ENCODE assay signal across 14 cellular contexts in the genomic region with DNA sequence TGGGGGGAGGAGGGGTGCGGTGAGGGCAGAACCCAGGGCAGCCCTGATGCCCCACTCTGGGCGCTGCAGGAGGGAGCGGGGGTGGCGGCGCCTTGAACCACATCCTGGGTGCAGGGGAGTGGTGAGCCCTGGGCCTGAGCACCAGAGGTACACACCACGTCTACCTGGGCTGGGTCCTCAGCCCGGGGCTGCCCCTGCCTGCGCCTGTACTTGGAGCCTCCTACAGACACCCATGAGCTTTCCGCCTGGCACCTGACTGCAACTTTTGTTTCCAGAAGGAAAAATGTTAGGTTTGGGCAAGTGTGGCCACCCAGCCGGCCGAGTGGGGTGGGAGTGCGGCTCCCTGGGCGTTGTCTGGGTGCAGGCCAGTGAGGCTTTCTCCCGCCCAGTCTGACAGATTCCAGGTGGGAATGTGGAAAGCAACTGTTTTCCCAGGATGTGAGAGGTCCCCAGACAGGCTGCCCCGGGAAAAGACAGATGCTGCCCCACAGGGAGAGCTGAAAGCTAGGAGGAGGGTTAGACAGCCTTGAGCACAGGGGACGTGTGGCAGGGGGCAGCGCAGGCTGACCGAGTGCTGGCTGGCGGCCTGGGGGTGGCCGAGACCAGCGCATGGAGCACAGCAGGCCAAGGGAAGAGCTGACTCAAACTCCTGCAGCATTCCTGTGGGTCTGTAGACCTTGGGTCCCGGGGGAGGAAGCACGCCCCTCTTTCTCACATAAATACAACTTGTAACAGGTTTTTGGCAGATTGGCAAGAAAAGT. TPM values are rescaled to one million over a fixed set of nuclear protein-coding genes. Genes with fewer than 3 reads are reported as not detected.
DNase-seq lines count a peak whose midpoint lies in the region; ATAC-seq and TF ChIP-seq lines count a peak whose summit lies in the region.
"Had no signal": no experiment of that assay in that cellular context is flagged by ENCODE, and none has a peak within 500 bp of the region (broad histone marks: within the 10 kb centered on the region; RNA-seq: fewer than 3 reads in every experiment).

No MANE protein-coding gene starts in this region.

- H3K36me3 ChIP-seq in right lobe of liver (no peaks in the 10 kb centered on the region), uterus (no peaks in the 10 kb centered on the region)

- no peak overlapping the region for H3K27ac ChIP-seq in right lobe of liver
- H3K27ac ChIP-seq in uterus = no peak overlapping the region

- no peak overlapping the region for H3K4me3 Mint-ChIP-seq in Calu3 (ENCODE audit: low read depth, unreplicated experiment)
- H3K4me3 Mint-ChIP-seq: central memory CD8-positive, alpha-beta T cell had no signal

- H3K27me3 Mint-ChIP-seq in Calu3 (ENCODE audit: unreplicated experiment) = no peaks in the 10 kb centered on the region
- H3K27me3 Mint-ChIP-seq: central memory CD8-positive, alpha-beta T cell had no signal

- no TSS peak for BruUV-seq in Calu3 (replicated peaks; lab: Mats Ljungman, UMichigan)

- H3K36me3 Mint-ChIP-seq in Calu3 (ENCODE audit: insufficient read depth, unreplicated experiment) = peaks cover 18% of the 10 kb centered on the region

- intact Hi-C loops in right lobe of liver (cut with DNase I) = no loop called here
- intact Hi-C loops in Calu3 (cut with micrococcal nuclease; ENCODE audit: unreplicated experiment) = no loop called here
- intact Hi-C loops in uterus (cut with DNase I; ENCODE audit: low total_unique reads) = no loop called here

- H3K9me3 Mint-ChIP-seq in Calu3 (ENCODE audit: low read depth, unreplicated experiment) = no peaks in the 10 kb centered on the region
- H3K9me3 Mint-ChIP-seq: central memory CD8-positive, alpha-beta T cell had no signal

- WGBS in right lobe of liver (ENCODE audit: insufficient coverage, low coverage, low lambda C conversion rate, missing lambda C conversion rate) = 80% methylated on average over 12 of the region's 23 CpGs

- H3K4me1 Mint-ChIP-seq in Calu3 (ENCODE audit: low read depth, unreplicated experiment) = peaks cover 18% of the 10 kb centered on the region

- H3K4me3 ChIP-seq in right lobe of liver = no peak overlapping the region
- no peak overlapping the region for H3K4me3 ChIP-seq in uterus

- TF ChIP-seq CTCF in right lobe of liver (IDR thresholded peaks at IDR 0.05) (no peak), Calu3 (IDR thresholded peaks at IDR 0.05; ENCODE audit: unreplicated experiment) (no peak), uterus (IDR thresholded peaks at IDR 0.05) (no peak)

- DNase-seq in 8988T = peak; percentile 13
- peak; percentile 47 for DNase-seq in ELF-1 (ENCODE audit: low read depth, low spot score)
- DNase-seq in amniotic epithelial cell (ENCODE audit: low read depth) = peak; percentile 91
- peak in 2 of 3 donors; percentile 10 to 36 for DNase-seq in right lobe of liver
- no peak for DNase-seq in NCI-H2196 treated with DMSO at 0.1 percent for 48 hours (lab: John Stamatoyannopoulos, UW; ENCODE audit: unreplicated experiment)
- DNase-seq in Calu3 = no peak
- no peak for DNase-seq in uterus
- DNase-seq: COR-L47; NCI-H146; stimulated activated CD4-positive, alpha-beta T cell treated with anti-CD3 and anti-CD28 coated beads, Interleukin-2, amount 100 ng/mL, for 24 hours had no signal

- H3K27me3 ChIP-seq in right lobe of liver = no peaks in the 10 kb centered on the region
- no peaks in the 10 kb centered on the region for H3K27me3 ChIP-seq in uterus

- TF ChIP-seq POLR2A in right lobe of liver (IDR thresholded peaks at IDR 0.05) = no peak
- TF ChIP-seq POLR2A in uterus (IDR thresholded peaks at IDR 0.05) = no peak

- no peak for ATAC-seq in right lobe of liver
- no peak for ATAC-seq in HG02571 (IDR thresholded peaks at IDR 0.05; ENCODE audit: unreplicated experiment)
- ATAC-seq: HCT116 had no signal

- CTCF ChIA-PET in Calu3 (lab: Charles Lee) = no interaction called here

- H3K9me3 ChIP-seq in right lobe of liver = no peaks in the 10 kb centered on the region
- no peaks in the 10 kb centered on the region for H3K9me3 ChIP-seq in uterus

- H3K4me1 ChIP-seq in right lobe of liver (peaks cover 0 to 5% (median 0%) of the 10 kb centered on the region in 4 donors), uterus (peaks cover 0 to 7% of the 10 kb centered on the region in 2 donors)

- H3K27ac Mint-ChIP-seq in Calu3 (ENCODE audit: unreplicated experiment) = no peak overlapping the region

RNA-seq across cellular contexts. Expression of a gene that starts 44.1 kb away (rescaled TPM):
- total RNA-seq in right lobe of liver (1 to 10 TPM; 1.4 to 3.2 (median 2.7) TPM), Calu3 (2022) (9.1 and 13.0 TPM in 2 replicates), uterus (10 to 100 TPM in 1 of 4 donors, 1 to 10 TPM in 2, under 1 TPM in 1; 0.59 to 12.2 (median 3.1) TPM)

RNA-seq across cellular contexts. Expression of a gene that starts 44.1 kb away (rescaled TPM):
- 1 to 10 TPM; 6.4 to 9.1 (median 6.6) TPM for total RNA-seq in right lobe of liver
- total RNA-seq in Calu3 (2022) = 26.2 and 28.7 TPM in 2 replicates
- total RNA-seq in uterus = 10 to 100 TPM in 3 of 4 donors, 1 to 10 TPM in 1; 6.8 to 24.3 (median 17.7) TPM

RNA-seq across cellular contexts. Expression of a gene that starts 50.0 kb away (rescaled TPM):
- total RNA-seq in right lobe of liver = under 1 TPM in 4 of 6 experiments, not detected in 2; 0.24 to 0.37 (median 0.30) TPM
- total RNA-seq in Calu3 (2022) = not detected in 2 replicates
- total RNA-seq in uterus = 10 to 100 TPM in 2 of 4 donors, 1 to 10 TPM in 2; 1.0 to 23.2 (median 5.8) TPM
- total RNA-seq: temporal lobe had no signal

Comparison
In these comparisons a context has a peak if more than half of its experiments do, and no peak if none do; other contexts are left out.
1. DNase-seq: peak in 8988T (single experiment), ELF-1 (single experiment), amniotic epithelial cell (single experiment) and right lobe of liver (2 of 3); none in NCI-H2196 treated with DMSO at 0.1 percent for 48 hours (single experiment), Calu3 (single experiment) and uterus (0 of 2).